ENCODE assay signal across 26 cellular contexts in the genomic region with DNA sequence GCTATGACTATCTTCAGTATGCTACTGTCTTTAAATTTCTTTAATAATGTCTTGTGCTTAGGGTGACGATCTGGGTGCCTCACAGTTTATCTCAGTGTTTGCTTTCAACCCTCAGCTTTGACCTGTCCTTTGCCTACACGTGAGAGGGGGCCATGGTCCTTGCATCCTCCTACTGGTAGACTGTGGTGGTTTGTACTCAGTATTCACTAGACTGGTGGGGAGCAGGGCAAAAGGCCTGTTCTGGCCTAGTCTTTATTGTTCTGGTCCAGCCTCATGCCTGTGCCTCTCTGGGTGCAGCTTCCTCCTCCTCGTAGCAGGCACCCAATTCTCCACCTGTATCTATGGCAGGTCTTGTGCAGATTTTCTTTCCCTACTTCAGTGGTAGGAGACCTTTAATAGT.
"Had no signal": no experiment of that assay in that cellular context is flagged by ENCODE, and none has a peak within 500 bp of the region (broad histone marks: within the 10 kb centered on the region; RNA-seq: fewer than 3 reads in every experiment).

No MANE protein-coding gene starts in this region.

- H3K36me3 ChIP-seq: adrenal gland, breast epithelium had no signal

- DNase-seq: activated CD4-positive, alpha-beta T cell treated with anti-CD3 and anti-CD28 coated beads for 4 hours; activated CD4-positive, alpha-beta T cell treated with anti-CD3 and anti-CD28 coated beads, Interleukin-2, amount 50 U/mL, for 4 hours; activated CD8-positive, alpha-beta memory T cell treated with anti-CD3 and anti-CD28 coated beads, Interleukin-2, amount 50 U/mL, for 48 hours; activated CD8-positive, alpha-beta T cell treated with anti-CD3 and anti-CD28 coated beads, Interleukin-2, amount 10 ng/mL, durations not matched to agents 7 days and 5 days; activated naive CD4-positive, alpha-beta T cell treated with anti-CD3 and anti-CD28 coated beads, Interleukin-2, amount 50 U/mL, for 16 hours; activated naive CD8-positive, alpha-beta T cell treated with anti-CD3 and anti-CD28 coated beads, Interleukin-2, amount 10 ng/mL, durations not matched to agents 7 days and 5 days; activated T-cell treated with anti-CD3 and anti-CD28 coated beads, Interleukin-2, amount 50 U/mL, for 1 hour; adrenal gland; anterior cingulate cortex; caudate nucleus; MV-4-11; NCI-H1092 treated with DMSO at 0.1 percent for 48 hours; NCI-H1417 treated with DMSO at 0.1 percent for 48 hours; NCI-H1694 treated with DMSO at 0.1 percent for 48 hours; NCI-H2029 treated with DMSO at 0.1 percent for 48 hours; NCI-H446; NCI-H524; NCI-H748 treated with DMSO at 0.1 percent for 48 hours; OCI-M1; RPMI8226; SK-N-SH; T-helper 1 cell had no signal

- ATAC-seq: activated CD8-positive, alpha-beta T cell treated with anti-CD3 and anti-CD28 coated beads, Interleukin-2, amount 10 ng/mL, durations not matched to agents 7 days and 5 days; Panc1; Right ventricle myocardium inferior had no signal

- H3K9me3 ChIP-seq: adrenal gland, breast epithelium, SK-N-SH had no signal

- H3K4me2 ChIP-seq: SK-N-SH had no signal

- H3K4me1 ChIP-seq: adrenal gland, breast epithelium had no signal

- H3K27me3 ChIP-seq: adrenal gland, breast epithelium had no signal

- H3K4me3 ChIP-seq: adrenal gland, breast epithelium had no signal

- H3K27ac ChIP-seq: adrenal gland, breast epithelium, VCaP had no signal

- H3K9ac ChIP-seq: SK-N-SH had no signal

- H3K9me2 ChIP-seq: SK-N-SH had no signal
